In genomic region chr7:44796034-44796503, GRCh38 we compare ENCODE assay signal across 8 cellular contexts. TPM values are rescaled to one million over a fixed set of nuclear protein-coding genes. Genes with fewer than 3 reads are reported as not detected.
DNase-seq lines count a peak whose midpoint lies in the region; ATAC-seq, FAIRE-seq and TF ChIP-seq lines count a peak whose summit lies in the region.

No MANE protein-coding gene starts in this region.

- BruUV-seq in MCF 10A (replicated peaks; lab: Mats Ljungman, UMichigan) = TSS peak; percentile 33

- POLR2A ChIA-PET in MCF 10A (lab: Yijun Ruan, JAX) = interaction anchor here (0.7 to 3.7 kb wide), 7 partner anchors 47 to 316 kb away, joined by 3 to 16 read pairs (median 4); partner anchors contain the start of genes DDX56, OGDH, TBRG4 and ZMIZ2

- no peaks in the 10 kb centered on the region for H3K27me3 Mint-ChIP-seq in MCF 10A (ENCODE audit: insufficient read depth, unreplicated experiment)
- no peaks in the 10 kb centered on the region for H3K27me3 Mint-ChIP-seq in stimulated activated naive CD8-positive, alpha-beta T cell treated with anti-CD3 and anti-CD28 coated beads, Interleukin-15, Interleukin-2, amounts not matched to agents 100 ng/mL and 50 ng/mL, for 24 hours

- H3K36me3 Mint-ChIP-seq in MCF 10A (ENCODE audit: insufficient read depth, unreplicated experiment) = peaks cover 54% of the 10 kb centered on the region
- H3K36me3 Mint-ChIP-seq in stimulated activated naive CD8-positive, alpha-beta T cell treated with anti-CD3 and anti-CD28 coated beads, Interleukin-15, Interleukin-2, amounts not matched to agents 100 ng/mL and 50 ng/mL, for 24 hours (ENCODE audit: low read depth) = peaks cover 39% of the 10 kb centered on the region

- peak; percentile 18 for DNase-seq in AG09319 (ENCODE audit: extremely low read depth, low read depth)
- no peak for DNase-seq in GM18507 (ENCODE audit: extremely low spot score, insufficient read length, low read depth)
- DNase-seq in NCI-H748 (lab: John Stamatoyannopoulos, UW; ENCODE audit: unreplicated experiment) = peak; percentile 88
- DNase-seq in MCF 10A (ENCODE audit: unreplicated experiment) = peak; percentile 59
- peak; percentile 54 for DNase-seq in inferior parietal cortex (ENCODE audit: extremely low spot score)
- no peak for DNase-seq in occipital lobe (lab: John Stamatoyannopoulos, UW)

- ATAC-seq in HG03064 (IDR thresholded peaks at IDR 0.05; ENCODE audit: low read depth, unreplicated experiment) = peak; percentile 21

- H3K9me3 Mint-ChIP-seq in MCF 10A (ENCODE audit: unreplicated experiment) = no peaks in the 10 kb centered on the region
- H3K9me3 Mint-ChIP-seq in stimulated activated naive CD8-positive, alpha-beta T cell treated with anti-CD3 and anti-CD28 coated beads, Interleukin-15, Interleukin-2, amounts not matched to agents 100 ng/mL and 50 ng/mL, for 24 hours = no peaks in the 10 kb centered on the region

- CTCF ChIA-PET in MCF 10A (lab: Yijun Ruan, JAX) = interaction anchor here (0.7 kb wide), 1 partner anchor 98 kb away, joined by 3 read pairs; no protein-coding TSS in a partner anchor

- peaks cover 6% of the 10 kb centered on the region for H3K4me1 Mint-ChIP-seq in MCF 10A (ENCODE audit: insufficient read depth, unreplicated experiment)
- peaks cover 40% of the 10 kb centered on the region for H3K4me1 Mint-ChIP-seq in stimulated activated naive CD8-positive, alpha-beta T cell treated with anti-CD3 and anti-CD28 coated beads, Interleukin-15, Interleukin-2, amounts not matched to agents 100 ng/mL and 50 ng/mL, for 24 hours (ENCODE audit: low read depth)

- intact Hi-C loops in MCF 10A (cut with micrococcal nuclease) = loop anchor here (2.0 to 10.0 kb wide), 3 partner anchors 51 to 207 kb away; partner anchors contain the start of gene ZMIZ2

- no peak for TF ChIP-seq CTCF in AG09319 (IDR thresholded peaks at IDR 0.05; ENCODE audit: low read depth, low read length)
- TF ChIP-seq CTCF in MCF 10A (IDR thresholded peaks at IDR 0.05; ENCODE audit: unreplicated experiment) = no peak

- H3K4me3 Mint-ChIP-seq in MCF 10A (ENCODE audit: unreplicated experiment) = peak overlapping the region; percentile 87
- peak overlapping the region; percentile 97 for H3K4me3 Mint-ChIP-seq in stimulated activated naive CD8-positive, alpha-beta T cell treated with anti-CD3 and anti-CD28 coated beads, Interleukin-15, Interleukin-2, amounts not matched to agents 100 ng/mL and 50 ng/mL, for 24 hours

- FAIRE-seq in GM18507 (lab: Jason Lieb, UNC) = peak; percentile 50

- peak overlapping the region; percentile 98 for H3K27ac Mint-ChIP-seq in MCF 10A (ENCODE audit: low read depth, unreplicated experiment)
- H3K27ac Mint-ChIP-seq in stimulated activated naive CD8-positive, alpha-beta T cell treated with anti-CD3 and anti-CD28 coated beads, Interleukin-15, Interleukin-2, amounts not matched to agents 100 ng/mL and 50 ng/mL, for 24 hours = peak overlapping the region; percentile 95

RNA-seq across cellular contexts. Expression of gene PPIA, which starts 0.4 kb away (rescaled TPM):
- total RNA-seq in MCF 10A (2022) (2,090 and 2,238 TPM in 2 replicates), occipital lobe (882 TPM)

RNA-seq across cellular contexts. Expression of gene ZMIZ2, which starts 47.4 kb away (rescaled TPM):
- 94.4 and 100 TPM in 2 replicates for total RNA-seq in MCF 10A (2022)
- total RNA-seq in occipital lobe = 12.6 TPM

RNA-seq across cellular contexts. Expression of gene H2AZ2, which starts 51.8 kb away (rescaled TPM):
- total RNA-seq in MCF 10A (2022) (138 and 139 TPM in 2 replicates), occipital lobe (246 TPM)

Comparison
In these comparisons a context has a peak if more than half of its experiments do, and no peak if none do; other contexts are left out.
1. DNase-seq: peak in AG09319 (single experiment), NCI-H748 (single experiment), MCF 10A (single experiment) and inferior parietal cortex (single experiment); none in GM18507 (single experiment) and occipital lobe (single experiment).